Comparison of ENCODE assay signal across 8 cellular contexts in the genomic region with DNA sequence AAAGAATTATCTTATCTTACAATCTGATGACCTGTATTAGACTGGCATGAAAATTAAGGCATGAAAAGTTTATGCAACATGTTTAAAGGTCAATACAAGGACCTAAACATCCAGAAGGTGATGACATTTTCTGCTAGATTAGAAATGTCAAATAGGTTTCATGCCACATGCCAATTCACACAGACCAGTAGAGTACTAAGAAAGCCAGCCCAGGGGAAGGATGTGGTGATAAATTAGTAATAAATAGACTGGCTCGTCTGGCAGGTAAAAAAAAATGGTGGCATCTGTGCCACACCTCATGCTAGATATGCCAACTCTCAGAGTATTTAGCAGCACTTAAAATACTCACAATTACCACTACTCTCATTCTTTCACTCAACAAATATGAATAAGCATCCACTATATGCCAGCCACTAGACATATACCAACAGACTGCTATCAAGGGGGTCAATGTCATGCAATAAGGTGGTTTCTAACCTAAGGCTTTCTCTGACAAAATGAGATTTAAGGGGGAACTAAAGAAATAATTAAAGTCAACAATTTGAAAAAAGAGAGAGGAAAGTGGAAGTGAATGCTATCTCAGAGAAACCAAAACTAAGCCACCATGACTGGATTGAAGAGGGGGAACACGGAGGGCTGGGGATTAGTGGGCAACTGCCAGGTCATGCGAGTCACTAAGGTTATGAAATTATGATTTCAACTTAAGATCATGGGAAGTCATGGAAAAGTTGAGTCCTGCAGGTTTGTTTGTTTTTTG.
DNase-seq lines count a peak whose midpoint lies in the region; ATAC-seq and TF ChIP-seq lines count a peak whose summit lies in the region.

No MANE protein-coding gene starts in this region.

- in situ Hi-C loops in KBM-7 (cut with MboI; ENCODE audit: low pct_unique_long_range_greater_than_20kb, low sequenced_read_pairs), result no loop called here
- in situ Hi-C loops in ACHN (cut with HindIII; ENCODE audit: low pct_ligation_motif_present, low pct_unique_long_range_greater_than_20kb, low sequenced_read_pairs), result no loop called here

- H3K4me3 ChIP-seq in GM12864 (ENCODE audit: low read depth, low read length), result peak overlapping the region; percentile 40

- ATAC-seq in GM21515 (IDR thresholded peaks at IDR 0.05; ENCODE audit: unreplicated experiment) (peak; percentile 55), SK-N-SH treated with all-trans-retinoic acid at 6 μM for 48 hours (no peak)

- no peak for TF ChIP-seq CTCF in GM12864 (IDR thresholded peaks at IDR 0.05; ENCODE audit: low read depth, low read length, missing control alignments)

- DNase-seq in GM12864 (ENCODE audit: low read depth), result no peak
- DNase-seq in KBM-7, result peak; percentile 49
- DNase-seq in dermis blood vessel endothelial cell, result peak; percentile 4
- no peak for DNase-seq in ACHN
- no peak for DNase-seq in NCI-H1694 treated with DMSO at 0.1 percent for 48 hours (lab: John Stamatoyannopoulos, UW)
- DNase-seq in NCI-H2029 treated with DMSO at 0.1 percent for 48 hours (lab: John Stamatoyannopoulos, UW), result no peak

TF ChIP-seq in SK-N-SH treated with all-trans-retinoic acid at 6 μM for 48 hours, 23 proteins besides CTCF, POLR2A, EP300 and RAD21:
- TF ChIP-seq, protein P1, sequence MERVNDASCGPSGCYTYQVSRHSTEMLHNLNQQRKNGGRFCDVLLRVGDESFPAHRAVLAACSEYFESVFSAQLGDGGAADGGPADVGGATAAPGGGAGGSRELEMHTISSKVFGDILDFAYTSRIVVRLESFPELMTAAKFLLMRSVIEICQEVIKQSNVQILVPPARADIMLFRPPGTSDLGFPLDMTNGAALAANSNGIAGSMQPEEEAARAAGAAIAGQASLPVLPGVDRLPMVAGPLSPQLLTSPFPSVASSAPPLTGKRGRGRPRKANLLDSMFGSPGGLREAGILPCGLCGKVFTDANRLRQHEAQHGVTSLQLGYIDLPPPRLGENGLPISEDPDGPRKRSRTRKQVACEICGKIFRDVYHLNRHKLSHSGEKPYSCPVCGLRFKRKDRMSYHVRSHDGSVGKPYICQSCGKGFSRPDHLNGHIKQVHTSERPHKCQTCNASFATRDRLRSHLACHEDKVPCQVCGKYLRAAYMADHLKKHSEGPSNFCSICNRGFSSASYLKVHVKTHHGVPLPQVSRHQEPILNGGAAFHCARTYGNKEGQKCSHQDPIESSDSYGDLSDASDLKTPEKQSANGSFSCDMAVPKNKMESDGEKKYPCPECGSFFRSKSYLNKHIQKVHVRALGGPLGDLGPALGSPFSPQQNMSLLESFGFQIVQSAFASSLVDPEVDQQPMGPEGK (CRISPR knock-in tag; IDR thresholded peaks at IDR 0.05; ENCODE audit: borderline replicate concordance), result no peak
- no peak for TF ChIP-seq ISL1 (CRISPR knock-in tag; IDR thresholded peaks at IDR 0.05)
- TF ChIP-seq BACH2 (CRISPR knock-in tag; IDR thresholded peaks at IDR 0.05; ENCODE audit: borderline replicate concordance), result no peak
- TF ChIP-seq ZFP30 (CRISPR knock-in tag; IDR thresholded peaks at IDR 0.05), result no peak
- no peak for TF ChIP-seq ESRRG (CRISPR knock-in tag; IDR thresholded peaks at IDR 0.05)
- TF ChIP-seq, protein P2, sequence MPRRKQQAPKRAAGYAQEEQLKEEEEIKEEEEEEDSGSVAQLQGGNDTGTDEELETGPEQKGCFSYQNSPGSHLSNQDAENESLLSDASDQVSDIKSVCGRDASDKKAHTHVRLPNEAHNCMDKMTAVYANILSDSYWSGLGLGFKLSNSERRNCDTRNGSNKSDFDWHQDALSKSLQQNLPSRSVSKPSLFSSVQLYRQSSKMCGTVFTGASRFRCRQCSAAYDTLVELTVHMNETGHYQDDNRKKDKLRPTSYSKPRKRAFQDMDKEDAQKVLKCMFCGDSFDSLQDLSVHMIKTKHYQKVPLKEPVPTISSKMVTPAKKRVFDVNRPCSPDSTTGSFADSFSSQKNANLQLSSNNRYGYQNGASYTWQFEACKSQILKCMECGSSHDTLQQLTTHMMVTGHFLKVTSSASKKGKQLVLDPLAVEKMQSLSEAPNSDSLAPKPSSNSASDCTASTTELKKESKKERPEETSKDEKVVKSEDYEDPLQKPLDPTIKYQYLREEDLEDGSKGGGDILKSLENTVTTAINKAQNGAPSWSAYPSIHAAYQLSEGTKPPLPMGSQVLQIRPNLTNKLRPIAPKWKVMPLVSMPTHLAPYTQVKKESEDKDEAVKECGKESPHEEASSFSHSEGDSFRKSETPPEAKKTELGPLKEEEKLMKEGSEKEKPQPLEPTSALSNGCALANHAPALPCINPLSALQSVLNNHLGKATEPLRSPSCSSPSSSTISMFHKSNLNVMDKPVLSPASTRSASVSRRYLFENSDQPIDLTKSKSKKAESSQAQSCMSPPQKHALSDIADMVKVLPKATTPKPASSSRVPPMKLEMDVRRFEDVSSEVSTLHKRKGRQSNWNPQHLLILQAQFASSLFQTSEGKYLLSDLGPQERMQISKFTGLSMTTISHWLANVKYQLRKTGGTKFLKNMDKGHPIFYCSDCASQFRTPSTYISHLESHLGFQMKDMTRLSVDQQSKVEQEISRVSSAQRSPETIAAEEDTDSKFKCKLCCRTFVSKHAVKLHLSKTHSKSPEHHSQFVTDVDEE (CRISPR knock-in tag; IDR thresholded peaks at IDR 0.05), result no peak
TF ChIP-seq in SK-N-SH treated with all-trans-retinoic acid at 6 μM for 48 hours: peak in this region for 0.

Comparison
In these comparisons a context has a peak if more than half of its experiments do, and no peak if none do; other contexts are left out.
1. DNase-seq: peak in KBM-7 (single experiment) and dermis blood vessel endothelial cell (single experiment); none in GM12864 (single experiment), ACHN (single experiment), NCI-H1694 treated with DMSO at 0.1 percent for 48 hours (single experiment) and NCI-H2029 treated with DMSO at 0.1 percent for 48 hours (single experiment).